ENCODE assay signal across 9 cellular contexts in the genomic region with DNA sequence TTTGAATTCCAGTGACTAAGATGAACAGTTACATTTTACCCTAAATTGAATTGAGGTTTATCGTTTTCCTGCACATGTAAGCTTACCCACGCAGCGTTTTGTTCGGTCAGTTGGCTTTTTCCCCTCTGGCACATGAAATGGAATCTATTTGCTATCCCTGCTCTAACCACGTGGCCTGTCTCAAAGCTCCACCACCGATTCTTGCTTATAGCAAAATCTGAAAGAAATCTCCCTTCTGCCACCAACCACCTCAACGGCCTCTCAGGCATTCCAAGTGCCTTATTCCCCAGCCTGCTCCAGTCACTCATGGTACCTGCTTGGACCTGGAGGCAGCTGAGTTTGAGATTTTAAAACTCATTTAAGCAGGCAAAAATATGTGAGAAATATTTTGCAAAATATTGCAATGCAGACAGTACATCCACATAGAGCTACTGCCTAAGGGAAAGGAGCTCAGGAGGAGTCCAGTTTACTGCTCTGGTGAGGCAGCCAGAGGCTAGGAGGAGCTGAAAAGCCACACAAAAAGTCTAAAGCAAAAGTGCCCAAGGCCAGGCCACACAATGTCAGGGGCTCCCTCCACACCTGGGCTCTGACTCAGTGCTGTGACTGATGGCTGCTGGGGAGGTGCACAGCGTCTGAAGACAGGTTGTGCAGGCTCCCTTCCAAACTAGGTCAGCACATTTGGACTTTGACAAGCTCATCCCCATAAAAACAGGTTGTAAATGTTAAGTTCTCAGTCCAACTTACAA. TPM values are rescaled to one million over a fixed set of nuclear protein-coding genes. Genes with fewer than 3 reads are reported as not detected.
A peak's percentile ranks its signal among the peaks of the same experiment; 100 is the strongest.
DNase-seq lines count a peak whose midpoint lies in the region; ATAC-seq and TF ChIP-seq lines count a peak whose summit lies in the region.
"Had no signal": no experiment of that assay in that cellular context is flagged by ENCODE, and none has a peak within 500 bp of the region (broad histone marks: within the 10 kb centered on the region; RNA-seq: fewer than 3 reads in every experiment).

No MANE protein-coding gene starts in this region.

- no peak overlapping the region for H3K27ac ChIP-seq in CD8-positive, alpha-beta T cell (ENCODE audit: low read depth, low read length)
- H3K27ac ChIP-seq in PC-3 (ENCODE audit: low read length) (peak overlapping the region; percentile 98), duodenal mucosa (ENCODE audit: low read depth, low read length) (peak overlapping the region; percentile 54)

- peak overlapping the region; percentile 87 for H3K4me2 ChIP-seq in PC-3 (ENCODE audit: low read length)

- H3K9me3 ChIP-seq in CD8-positive, alpha-beta T cell (ENCODE audit: low read length), result no peaks in the 10 kb centered on the region
- H3K9me3 ChIP-seq in PC-3 (ENCODE audit: low read length) (no peaks in the 10 kb centered on the region), duodenal mucosa (ENCODE audit: control insufficient read depth in 1 of 2, low read length in 2 of 2) (no peaks in the 10 kb centered on the region), mucosa of descending colon (no peaks in the 10 kb centered on the region)
- H3K9me3 ChIP-seq: HAP-1 had no signal

- no peaks in the 10 kb centered on the region for H3K27me3 Mint-ChIP-seq in CD8-positive, alpha-beta T cell (ENCODE audit: low read depth)
- no peaks in the 10 kb centered on the region for H3K27me3 Mint-ChIP-seq in type B pancreatic cell

- H3K9me2 ChIP-seq in PC-3 (replicated peaks; ENCODE audit: low read length), result no peaks in the 10 kb centered on the region

- POLR2A ChIA-PET in CD8-positive, alpha-beta T cell (lab: Charles Lee), result no interaction called here
- POLR2A ChIA-PET in PC-3 (lab: Charles Lee; ENCODE audit: unreplicated experiment), result interaction anchor here (0.5 kb wide), 1 partner anchor 118 kb away, joined by 3 read pairs; no protein-coding TSS in a partner anchor

- H2AFZ ChIP-seq in PC-3 (ENCODE audit: low read length), result no peak overlapping the region

- peaks cover 78% of the 10 kb centered on the region for H3K4me1 Mint-ChIP-seq in CD8-positive, alpha-beta T cell (ENCODE audit: low read depth)
- peaks cover 54% of the 10 kb centered on the region for H3K4me1 Mint-ChIP-seq in type B pancreatic cell (ENCODE audit: unreplicated experiment)

- H3K36me3 Mint-ChIP-seq in CD8-positive, alpha-beta T cell, result no peaks in the 10 kb centered on the region
- peaks cover 8% of the 10 kb centered on the region for H3K36me3 Mint-ChIP-seq in type B pancreatic cell

- H3K79me2 ChIP-seq in PC-3 (ENCODE audit: low read length), result peaks cover 93% of the 10 kb centered on the region

- H3K27ac Mint-ChIP-seq in CD8-positive, alpha-beta T cell, result peak overlapping the region; percentile 28
- peak overlapping the region; percentile 91 for H3K27ac Mint-ChIP-seq in type B pancreatic cell

- peak; percentile 29 for ATAC-seq in CD8-positive, alpha-beta T cell
- peak; percentile 81 for ATAC-seq in PC-3
- ATAC-seq in mucosa of descending colon, result peak; percentile 98
- ATAC-seq in GM19035 (IDR thresholded peaks at IDR 0.05; ENCODE audit: unreplicated experiment), result no peak

- no peaks in the 10 kb centered on the region for H3K9me3 Mint-ChIP-seq in CD8-positive, alpha-beta T cell
- H3K9me3 Mint-ChIP-seq in type B pancreatic cell, result no peaks in the 10 kb centered on the region

- H4K20me1 ChIP-seq in PC-3 (ENCODE audit: low read length), result peaks cover 23% of the 10 kb centered on the region; the same call in 1 of the 2 replicates

- no TSS peak for BruUV-seq in PC-3 (replicated peaks; lab: Mats Ljungman, UMichigan)

- H3K4me1 ChIP-seq in CD8-positive, alpha-beta T cell (ENCODE audit: insufficient read depth, low read length), result peaks cover 20% of the 10 kb centered on the region
- H3K4me1 ChIP-seq in PC-3 (ENCODE audit: insufficient read depth, low read length) (peaks cover 53% of the 10 kb centered on the region), duodenal mucosa (ENCODE audit: control insufficient read depth in 1 of 2, insufficient read depth in 2 of 2, low read length in 2 of 2) (peaks cover 61 to 67% of the 10 kb centered on the region in 2 donors), mucosa of descending colon (ENCODE audit: low read depth) (peaks cover 59% of the 10 kb centered on the region)

- CTCF ChIA-PET in CD8-positive, alpha-beta T cell (lab: Charles Lee), result interaction anchor here (1.2 kb wide), 1 partner anchor 26 kb away, joined by 3 read pairs; a partner anchor contains a TSS
- CTCF ChIA-PET in PC-3 (lab: Charles Lee), result interaction anchor here (0.7 kb wide), 1 partner anchor 103 kb away, joined by 4 read pairs; no protein-coding TSS in a partner anchor

- H3K9ac ChIP-seq in PC-3 (ENCODE audit: low read length) (peak overlapping the region; percentile 82), duodenal mucosa (ENCODE audit: low read depth in 1 of 2, low read length in 2 of 2) (no peak overlapping the region)

- no peak for DNase-seq in CD8-positive, alpha-beta T cell
- DNase-seq in PC-3 (peak; percentile 92), mucosa of descending colon (peak; percentile 80 to 84 (median 80)), type B pancreatic cell (ENCODE audit: extremely low spot score, unreplicated experiment) (no peak), DMS53 treated with DMSO at 0.1 percent for 48 hours (lab: John Stamatoyannopoulos, UW; ENCODE audit: unreplicated experiment) (no peak), NCI-H187 treated with DMSO at 0.1 percent for 48 hours (lab: John Stamatoyannopoulos, UW) (no peak)

- no peak for TF ChIP-seq CTCF in CD8-positive, alpha-beta T cell (IDR thresholded peaks at IDR 0.05)
- no peak for TF ChIP-seq CTCF in PC-3 (conservative IDR thresholded peaks at IDR 0.05; ENCODE audit: low read depth, low read length)
- no peak for TF ChIP-seq CTCF in mucosa of descending colon (IDR thresholded peaks at IDR 0.05)
- no peak for TF ChIP-seq CTCF in type B pancreatic cell (conservative IDR thresholded peaks at IDR 0.05)

- intact Hi-C loops in CD8-positive, alpha-beta T cell (cut with DNase I, micrococcal nuclease), result no loop called here
- intact Hi-C loops in PC-3 (cut with micrococcal nuclease), result loop anchor here (2.0 kb wide), 1 partner anchor 24 kb away; no protein-coding TSS in a partner anchor
- intact Hi-C loops in mucosa of descending colon (cut with DNase I, micrococcal nuclease), result no loop called here

- no peak overlapping the region for H3K4me3 Mint-ChIP-seq in CD8-positive, alpha-beta T cell
- peak overlapping the region; percentile 58 for H3K4me3 Mint-ChIP-seq in type B pancreatic cell

- no peaks in the 10 kb centered on the region for H3K36me3 ChIP-seq in CD8-positive, alpha-beta T cell (ENCODE audit: insufficient read depth, low read length)
- H3K36me3 ChIP-seq in PC-3 (ENCODE audit: low read depth, low read length) (no peaks in the 10 kb centered on the region), duodenal mucosa (ENCODE audit: control insufficient read depth in 1 of 2, insufficient read depth in 2 of 2, low read length in 2 of 2) (no peaks in the 10 kb centered on the region), mucosa of descending colon (ENCODE audit: low read depth) (no peaks in the 10 kb centered on the region)
- H3K36me3 ChIP-seq: HAP-1 had no signal

- no peak overlapping the region for H3K4me3 ChIP-seq in CD8-positive, alpha-beta T cell (ENCODE audit: low read depth, low read length)
- H3K4me3 ChIP-seq in PC-3 (ENCODE audit: low read length), result peak overlapping the region; percentile 52
- peak overlapping the region in 1 of 2 donors; percentile 21 for H3K4me3 ChIP-seq in duodenal mucosa (ENCODE audit: low read depth in 1 of 2, low read length in 2 of 2)
- H3K4me3 ChIP-seq in mucosa of descending colon, result no peak overlapping the region
- H3K4me3 ChIP-seq: HAP-1 had no signal

- no peaks in the 10 kb centered on the region for H3K27me3 ChIP-seq in CD8-positive, alpha-beta T cell (ENCODE audit: insufficient read depth, low read length)
- H3K27me3 ChIP-seq in PC-3 (ENCODE audit: low read length), result no peaks in the 10 kb centered on the region
- no peaks in the 10 kb centered on the region for H3K27me3 ChIP-seq in duodenal mucosa (ENCODE audit: control insufficient read depth in 1 of 2, insufficient read depth in 2 of 2, low read length in 2 of 2)

- H3F3A ChIP-seq in PC-3 (ENCODE audit: low read length, unreplicated experiment), result peaks cover 10% of the 10 kb centered on the region

RNA-seq across cellular contexts. Expression of a gene that starts 26.4 kb away (rescaled TPM):
- total RNA-seq in CD8-positive, alpha-beta T cell, result 10 to 100 TPM; 53.8 to 62.8 TPM
- total RNA-seq in PC-3 (2014; rRNA removed) (12.8 and 15.7 TPM in 2 replicates), mucosa of descending colon (100 to 1,000 TPM in 2 of 3 donors, 10 to 100 TPM in 1; 95.4 to 145 (median 111) TPM), type B pancreatic cell (ENCODE audit: low replicate concordance) (72.6 and 88.0 TPM in 2 replicates)

Comparison
In these comparisons a context has a peak if more than half of its experiments do, and no peak if none do; other contexts are left out.
1. DNase-seq: peak in PC-3 (single experiment) and mucosa of descending colon (3 of 3); none in CD8-positive, alpha-beta T cell (0 of 7), type B pancreatic cell (single experiment), DMS53 treated with DMSO at 0.1 percent for 48 hours (single experiment) and NCI-H187 treated with DMSO at 0.1 percent for 48 hours (single experiment).